Comparison of ENCODE assay signal across 15 cellular contexts in genomic region chr17:41893384-41893783, GRCh38. TPM values are rescaled to one million over a fixed set of nuclear protein-coding genes. Genes with fewer than 3 reads are reported as not detected.
DNase-seq lines count a peak whose midpoint lies in the region; TF ChIP-seq lines count a peak whose summit lies in the region.
"Had no signal": no experiment of that assay in that cellular context is flagged by ENCODE, and none has a peak within 500 bp of the region (broad histone marks: within the 10 kb centered on the region; RNA-seq: fewer than 3 reads in every experiment).

No MANE protein-coding gene starts in this region.

- H3K27ac Mint-ChIP-seq in H9: peak overlapping the region; percentile 44 to 72 (median 57); a peak in 2 of 7 replicates
- H3K27ac Mint-ChIP-seq: CD8-positive, alpha-beta T cell had no signal

- H3K27me3 ChIP-seq in H9 (ENCODE audit: insufficient read depth, low read length) (no peaks in the 10 kb centered on the region), mesenchymal stem cell (ENCODE audit: control insufficient read depth in 1 of 2, insufficient read depth in 1 of 2, low read length in 2 of 2) (no peaks in the 10 kb centered on the region)

- H3K9ac ChIP-seq in H9 (ENCODE audit: extremely low read depth, insufficient read length, low read length) (no peak overlapping the region), mesenchymal stem cell (ENCODE audit: low read length) (no peak overlapping the region)
- H3K9ac ChIP-seq: GM23248 had no signal

- H4K8ac ChIP-seq in H9 (replicated peaks; ENCODE audit: insufficient read length, low read depth, low read length) (no peak overlapping the region), mesenchymal stem cell (ENCODE audit: low read length) (peak overlapping the region; percentile 7)

- H3K27me3 Mint-ChIP-seq in H9 (ENCODE audit: low read depth): no peaks in the 10 kb centered on the region

- H4K20me1 ChIP-seq in H9 (ENCODE audit: control insufficient read depth, insufficient read depth, insufficient read length): no peaks in the 10 kb centered on the region

- H2BK5ac ChIP-seq in H9 (ENCODE audit: insufficient read length, low read length): no peak overlapping the region
- H2BK5ac ChIP-seq in mesenchymal stem cell (ENCODE audit: low read depth, low read length, poor library complexity, severe bottlenecking): no peak overlapping the region

- H3K4me3 Mint-ChIP-seq in H9: no peak overlapping the region
- H3K4me3 Mint-ChIP-seq: CD14-positive monocyte; CD8-positive, alpha-beta T cell had no signal

- H3K36me3 ChIP-seq in mesenchymal stem cell (ENCODE audit: control insufficient read depth in 1 of 2, insufficient read depth in 2 of 2, low read depth in 1 of 2, low read length in 2 of 2): peaks cover 80 to 83% of the 10 kb centered on the region in 2 experiments

- no peak overlapping the region for H2BK120ac ChIP-seq in H9 (ENCODE audit: low read depth, low read length, poor library complexity, severe bottlenecking)
- H2BK120ac ChIP-seq in mesenchymal stem cell (ENCODE audit: low read depth, low read length): no peak overlapping the region

- no peaks in the 10 kb centered on the region for H3K4me1 ChIP-seq in H9 (ENCODE audit: insufficient read depth, low read length)
- peaks cover 20% of the 10 kb centered on the region for H3K4me1 ChIP-seq in mesenchymal stem cell (ENCODE audit: control insufficient read depth, insufficient read depth, low read depth, low read length)

- H3K9me3 Mint-ChIP-seq in H9: no peaks in the 10 kb centered on the region
- H3K9me3 Mint-ChIP-seq: CD14-positive monocyte; CD8-positive, alpha-beta T cell had no signal

- H3K23ac ChIP-seq in H9 (ENCODE audit: insufficient read length, low read depth, low read length) (no peak overlapping the region), mesenchymal stem cell (ENCODE audit: low read length in 2 of 2) (no peak overlapping the region)

- H2BK12ac ChIP-seq in H9 (ENCODE audit: insufficient read length, low read depth, low read length) (no peak overlapping the region), mesenchymal stem cell (ENCODE audit: low read length in 2 of 2) (no peak overlapping the region)

- H3K9me3 ChIP-seq in H9 (ENCODE audit: control insufficient read depth, low read depth, low read length) (no peaks in the 10 kb centered on the region), mesenchymal stem cell (ENCODE audit: control insufficient read depth, low read length) (no peaks in the 10 kb centered on the region)

- CTCF ChIA-PET in RWPE1 (lab: Yijun Ruan, JAX): no interaction called here

- H3K4ac ChIP-seq in H9 (ENCODE audit: low read depth, low read length) (no peak overlapping the region), mesenchymal stem cell (ENCODE audit: low read depth in 1 of 2, low read length in 2 of 2) (no peak overlapping the region)

- no peak overlapping the region for H2BK20ac ChIP-seq in H9 (ENCODE audit: low read depth, low read length, poor library complexity, severe bottlenecking)

- no peak overlapping the region for H4K91ac ChIP-seq in H9 (ENCODE audit: insufficient read length, low read depth, low read length)
- no peak overlapping the region for H4K91ac ChIP-seq in mesenchymal stem cell (ENCODE audit: low read length)

- H4K5ac ChIP-seq in H9 (ENCODE audit: insufficient read length, low read depth, low read length): no peak overlapping the region

- no peak overlapping the region for H2AFZ ChIP-seq in H9 (ENCODE audit: low read length)
- no peak overlapping the region for H2AFZ ChIP-seq in mesenchymal stem cell (ENCODE audit: low read depth, low read length)
- H2AFZ ChIP-seq: GM23248 had no signal

- WGBS in H9 (ENCODE audit: extremely low coverage, insufficient read length, low lambda C conversion rate): no CpG with 5 or more reads among the region's 3 CpGs
- WGBS in mesenchymal stem cell: 100% methylated on average over 3 of the region's 3 CpGs

- H2BK15ac ChIP-seq in H9 (ENCODE audit: low read depth, low read length) (no peak overlapping the region), mesenchymal stem cell (ENCODE audit: low read depth, poor library complexity, severe bottlenecking) (no peak overlapping the region)

- H3K36me3 Mint-ChIP-seq in H9 (ENCODE audit: insufficient read depth in 1 of 3, low read depth in 3 of 3): peaks cover 62 to 85% (median 79%) of the 10 kb centered on the region in 3 experiments; a peak in 6 of 7 replicates

- H2AK5ac ChIP-seq in H9 (ENCODE audit: insufficient read length, low read length): no peak overlapping the region
- H2AK5ac ChIP-seq in mesenchymal stem cell (ENCODE audit: low read length, severe bottlenecking): peak overlapping the region; percentile 40

- no peak overlapping the region for H3K14ac ChIP-seq in H9 (ENCODE audit: insufficient read depth, low read length)
- H3K14ac ChIP-seq in mesenchymal stem cell (ENCODE audit: low read length in 2 of 2): no peak overlapping the region

- DNase-seq in H9 (no peak), RWPE1 (ENCODE audit: low spot score) (no peak), mesenchymal stem cell (no peak), hypothalamus (lab: John Stamatoyannopoulos, UW) (no peak), OCI-M2 (lab: John Stamatoyannopoulos, UW; ENCODE audit: unreplicated experiment) (no peak), NCI-H510A (lab: John Stamatoyannopoulos, UW) (no peak)
- DNase-seq: CD8-positive, alpha-beta T cell; COR-L47; DMS53; GF-D8; GM23248; Karpas-422 had no signal

- no peaks in the 10 kb centered on the region for H3K23me2 ChIP-seq in H9 (ENCODE audit: insufficient read length, low read depth, low read length, poor library complexity, severe bottlenecking)

- H3K56ac ChIP-seq in H9 (ENCODE audit: insufficient read length, low read depth, low read length): no peak overlapping the region

- no peak overlapping the region for H3T11ph ChIP-seq in H9 (ENCODE audit: low read length)

- no peak overlapping the region for H3K4me3 ChIP-seq in mesenchymal stem cell (ENCODE audit: insufficient read depth in 1 of 2, low read depth in 1 of 2, low read length in 2 of 2)
- H3K4me3 ChIP-seq: GM23248 had no signal

- H3K79me1 ChIP-seq in H9 (ENCODE audit: insufficient read depth, low read depth, low read length, poor library complexity, severe bottlenecking) (peaks cover 4% of the 10 kb centered on the region), mesenchymal stem cell (replicated peaks; ENCODE audit: low read length, poor library complexity, severe bottlenecking) (peaks cover 27% of the 10 kb centered on the region)

- H3K79me2 ChIP-seq in H9 (ENCODE audit: insufficient read depth, low read length): peaks cover 2% of the 10 kb centered on the region; the same call in 1 of the 2 replicates

- no peak for TF ChIP-seq CTCF in H9 (conservative IDR thresholded peaks at IDR 0.05)
- TF ChIP-seq CTCF in RWPE1 (conservative IDR thresholded peaks at IDR 0.05; ENCODE audit: low read depth): no peak

- H3K18ac ChIP-seq in H9 (ENCODE audit: insufficient read length, low read depth, low read length) (no peak overlapping the region), mesenchymal stem cell (ENCODE audit: low read depth in 1 of 2, low read length in 2 of 2) (no peak overlapping the region)

- POLR2A ChIA-PET in RWPE1 (lab: Yijun Ruan, JAX; ENCODE audit: low non-redundant PET): no interaction called here

- no peaks in the 10 kb centered on the region for H3K4me1 Mint-ChIP-seq in H9
- H3K4me1 Mint-ChIP-seq: CD14-positive monocyte had no signal

- H3K4me2 ChIP-seq in H9 (ENCODE audit: insufficient read depth, insufficient read length, low read length): no peak overlapping the region
- H3K4me2 ChIP-seq in mesenchymal stem cell (ENCODE audit: low read length, poor library complexity, severe bottlenecking): no peak overlapping the region

- no peak overlapping the region for H3K27ac ChIP-seq in H9 (ENCODE audit: insufficient read length, low read depth, low read length)
- peak overlapping the region; percentile 38; the same call in 1 of the 2 replicates for H3K27ac ChIP-seq in RWPE1
- H3K27ac ChIP-seq in mesenchymal stem cell (ENCODE audit: low read length, poor library complexity, severe bottlenecking): no peak overlapping the region
- H3K27ac ChIP-seq: GM23248 had no signal

RNA-seq across cellular contexts. Expression of gene ACLY, which starts 25.4 kb away (rescaled TPM):
- total RNA-seq in H9 (2021): 279 and 289 TPM in 2 replicates
- polyA plus RNA-seq in mesenchymal stem cell (2013, experiment 1 of 2): 188 TPM
- polyA plus RNA-seq in mesenchymal stem cell (2013, experiment 2 of 2): 182 TPM

RNA-seq across cellular contexts. Expression of gene KLHL11, which starts 28.2 kb away (rescaled TPM):
- 16.8 and 17.0 TPM in 2 replicates for total RNA-seq in H9 (2021)
- polyA plus RNA-seq in mesenchymal stem cell (2013, experiment 1 of 2): 2.7 TPM
- 2.6 TPM for polyA plus RNA-seq in mesenchymal stem cell (2013, experiment 2 of 2)

RNA-seq across cellular contexts. Expression of gene ODAD4, which starts 37.0 kb away (rescaled TPM):
- total RNA-seq in H9 (2021): 1.3 and 2.1 TPM in 2 replicates
- 1.0 TPM for polyA plus RNA-seq in mesenchymal stem cell (2013, experiment 1 of 2)
- polyA plus RNA-seq in mesenchymal stem cell (2013, experiment 2 of 2): 0.51 TPM

RNA-seq across cellular contexts. Expression of gene KLHL10, which starts 55.8 kb away (rescaled TPM):
- 0.22 and 0.46 TPM in 2 replicates for total RNA-seq in H9 (2021)
- polyA plus RNA-seq in mesenchymal stem cell (2013, experiment 1 of 2): not detected
- polyA plus RNA-seq in mesenchymal stem cell (2013, experiment 2 of 2): 0.03 TPM
- total RNA-seq: A673; CD8-positive, alpha-beta T cell; HT-29 had no signal
- polyA plus RNA-seq: CD14-positive monocyte had no signal

RNA-seq across cellular contexts. Expression of gene NT5C3B, which starts 57.4 kb away (rescaled TPM):
- total RNA-seq in H9 (2021): 66.2 and 76.1 TPM in 2 replicates
- 50.3 TPM for polyA plus RNA-seq in mesenchymal stem cell (2013, experiment 1 of 2)
- polyA plus RNA-seq in mesenchymal stem cell (2013, experiment 2 of 2): 50.3 TPM
